In the genomic region with DNA sequence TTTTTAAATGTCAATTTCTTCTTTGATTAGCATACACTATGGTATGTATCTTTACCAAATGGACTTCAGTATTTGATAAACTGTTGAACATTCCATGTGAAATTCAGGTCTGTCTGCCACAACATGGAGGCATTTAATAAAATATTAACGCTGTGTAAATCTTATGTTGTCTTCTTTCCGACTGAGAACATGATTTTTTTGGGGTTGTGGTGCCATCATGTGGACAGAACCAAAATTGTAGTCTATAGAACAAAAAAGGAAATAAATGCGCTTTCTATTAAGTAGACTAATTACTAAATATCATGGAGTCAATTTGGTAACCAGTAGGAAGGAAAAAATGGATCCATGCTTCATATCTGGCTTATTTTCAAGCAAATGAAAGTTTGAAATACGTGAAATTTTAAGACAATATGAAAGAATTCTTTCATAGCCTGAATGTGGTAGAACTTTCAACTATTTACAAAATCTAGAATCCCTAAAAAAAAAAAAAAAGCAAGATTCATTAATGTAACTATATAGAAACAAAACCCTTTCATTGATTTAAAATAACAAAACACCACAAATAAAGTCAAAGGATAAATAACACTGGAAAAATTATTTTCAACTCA, we compare ENCODE assay signal across 9 cellular contexts. TPM values are rescaled to one million over a fixed set of nuclear protein-coding genes. Genes with fewer than 3 reads are reported as not detected.
A peak's percentile ranks its signal among the peaks of the same experiment; 100 is the strongest.
DNase-seq lines count a peak whose midpoint lies in the region; ATAC-seq, FAIRE-seq and TF ChIP-seq lines count a peak whose summit lies in the region.
"Had no signal": no experiment of that assay in that cellular context is flagged by ENCODE, and none has a peak within 500 bp of the region (broad histone marks: within the 10 kb centered on the region; RNA-seq: fewer than 3 reads in every experiment).

No MANE protein-coding gene starts in this region.

- peaks cover 0 to 2% of the 10 kb centered on the region in 2 donors for H3K4me1 ChIP-seq in lung (ENCODE audit: control insufficient read depth in 2 of 2, insufficient read depth in 2 of 2, low read length in 2 of 2)

- 5 to 32% methylated on average over 4 of the region's 4 CpGs for WGBS in lung, 2 donors

- DNase-seq in D341Med (ENCODE audit: low spot score), result peak; percentile 22
- DNase-seq in H7, result peak; percentile 24
- peak; percentile 60 for DNase-seq in RPMI7951 (ENCODE audit: low read depth)
- DNase-seq in caudate nucleus (lab: John Stamatoyannopoulos, UW), result peak in 8 of 61 donors; percentile 5 to 43 (median 16)
- DNase-seq in lung (ENCODE audit: low spot score), result peak; percentile 35
- DNase-seq in urothelium cell line (ENCODE audit: low spot score), result peak; percentile 35
- DNase-seq: activated naive CD8-positive, alpha-beta T cell treated with anti-CD3 and anti-CD28 coated beads, Interleukin-2, amount 10 ng/mL, durations not matched to agents 7 days and 5 days had no signal

- no peak for ATAC-seq in lung (ENCODE audit: insufficient read depth, low FRiP score)
- ATAC-seq in HG03439 (IDR thresholded peaks at IDR 0.05; ENCODE audit: unreplicated experiment), result no peak
- no peak for ATAC-seq in HG02973 (IDR thresholded peaks at IDR 0.05; ENCODE audit: unreplicated experiment)

- peak; percentile 63 for TF ChIP-seq CTCF in lung (IDR thresholded peaks at IDR 0.05; ENCODE audit: control extremely low read depth, extremely low read depth)

- no peaks in the 10 kb centered on the region for H3K9me3 ChIP-seq in lung (ENCODE audit: control insufficient read depth in 2 of 2, insufficient read depth in 1 of 2, low read length in 1 of 2)

- no peaks in the 10 kb centered on the region for H3K36me3 ChIP-seq in H7 (replicated peaks; ENCODE audit: control insufficient read depth, insufficient read depth, low read length)
- no peaks in the 10 kb centered on the region for H3K36me3 ChIP-seq in lung (ENCODE audit: control insufficient read depth in 2 of 2, insufficient read depth in 2 of 2, low read length in 2 of 2)

- no peak overlapping the region for H3K4me3 ChIP-seq in H7 (ENCODE audit: insufficient read depth, low read depth, low read length)
- no peak overlapping the region for H3K4me3 ChIP-seq in lung

- no peaks in the 10 kb centered on the region for H3K27me3 ChIP-seq in H7 (ENCODE audit: control insufficient read depth, insufficient read depth, low read length)
- no peaks in the 10 kb centered on the region for H3K27me3 ChIP-seq in lung (ENCODE audit: control insufficient read depth, insufficient read depth)

- peak overlapping the region; percentile 30 for H3K27ac ChIP-seq in caudate nucleus (ENCODE audit: low read depth, low read length)
- H3K27ac ChIP-seq in lung (ENCODE audit: low read depth in 1 of 2, low read length in 1 of 2), result no peak overlapping the region

- no peak for FAIRE-seq in urothelium cell line (lab: Jason Lieb, UNC)

RNA-seq across cellular contexts. Expression of gene PLK2, which starts 2.8 kb away (rescaled TPM):
- total RNA-seq in H7 (2014; rRNA removed; shearing (Covaris generic)), result 7.1 and 7.7 TPM in 2 replicates
- total RNA-seq in RPMI7951 (2014; rRNA removed; shearing (Covaris generic)), result 120 and 137 TPM in 2 replicates
- total RNA-seq in lung, result 100 to 1,000 TPM in 1 of 2 donors, 10 to 100 TPM in 1; 57.1 to 363 TPM
- polyA plus RNA-seq in lung, result 10 to 100 TPM; 20.1 to 24.8 TPM

RNA-seq across cellular contexts. Expression of gene GAPT, which starts 28.5 kb away (rescaled TPM):
- total RNA-seq in H7 (2014; rRNA removed; shearing (Covaris generic)), result not detected in 2 replicates
- not detected in 2 replicates for total RNA-seq in RPMI7951 (2014; rRNA removed; shearing (Covaris generic))
- 1 to 10 TPM; 4.0 to 5.1 TPM for total RNA-seq in lung
- polyA plus RNA-seq in lung, result 10 to 100 TPM in 1 of 2 donors, 1 to 10 TPM in 1; 4.1 to 20.5 TPM
